ENCODE assay signal across 8 cellular contexts in genomic region chr9:105881654-105882349, GRCh38.
DNase-seq lines count a peak whose midpoint lies in the region; ATAC-seq and TF ChIP-seq lines count a peak whose summit lies in the region.

No MANE protein-coding gene starts in this region.

- DNase-seq in natural killer cell (peak; percentile 40), NCI-H2171 treated with DMSO at 0.1 percent for 48 hours (lab: John Stamatoyannopoulos, UW) (peak; percentile 77)
- no peak for DNase-seq in natural killer cell treated with Interleukin-12 subunit alpha and Interleukin-12 subunit beta and Interleukin-15 and Interleukin-18, amount 100 ng/mL, for 72 hours (ENCODE audit: low spot score)
- DNase-seq in activated CD4-positive, CD25-positive, alpha-beta regulatory T cell treated with anti-CD3 and anti-CD28 coated beads, Interleukin-2, amount 50 U/mL, for 16 hours (ENCODE audit: low read depth, low spot score) = peak; percentile 41
- peak; percentile 17 to 30 for DNase-seq in central memory CD8-positive, alpha-beta T cell (ENCODE audit: low spot score in 2 of 2)
- peak; percentile 10 for DNase-seq in stimulated activated CD8-positive, alpha-beta memory T cell treated with anti-CD3 and anti-CD28 coated beads, Interleukin-12 subunit alpha, Interleukin-12 subunit beta, amount 100 ng/mL, for 4 hours (ENCODE audit: low read depth)

- TF ChIP-seq RAD21 in liver (IDR thresholded peaks at IDR 0.05) = peak; percentile 74 to 84

- H3K36me3 ChIP-seq in liver (ENCODE audit: control insufficient read depth in 4 of 4, insufficient read depth in 3 of 4, low read depth in 1 of 4, low read length in 3 of 4) = no peaks in the 10 kb centered on the region

- intact Hi-C loops in natural killer cell (cut with micrococcal nuclease) = loop anchor here (2.0 kb wide), 1 partner anchor 273 kb away; no protein-coding TSS in a partner anchor

- H3K4me3 Mint-ChIP-seq in natural killer cell = no peak overlapping the region
- H3K4me3 Mint-ChIP-seq in natural killer cell treated with Interleukin-12 subunit alpha and Interleukin-12 subunit beta and Interleukin-15 and Interleukin-18, amount 100 ng/mL, for 72 hours = no peak overlapping the region
- no peak overlapping the region for H3K4me3 Mint-ChIP-seq in central memory CD8-positive, alpha-beta T cell

- H3K27me3 Mint-ChIP-seq in natural killer cell (ENCODE audit: low read depth in 2 of 2) = peaks cover 5 to 26% of the 10 kb centered on the region in 2 donors
- H3K27me3 Mint-ChIP-seq in natural killer cell treated with Interleukin-12 subunit alpha and Interleukin-12 subunit beta and Interleukin-15 and Interleukin-18, amount 100 ng/mL, for 72 hours = peaks cover 10 to 18% of the 10 kb centered on the region in 2 donors
- H3K27me3 Mint-ChIP-seq in central memory CD8-positive, alpha-beta T cell = no peaks in the 10 kb centered on the region

- H3K4me3 ChIP-seq in liver (ENCODE audit: low read depth in 1 of 3, low read length in 3 of 3) = no peak overlapping the region

- TF ChIP-seq CTCF in natural killer cell (IDR thresholded peaks at IDR 0.05) (peak; percentile 92), liver (IDR thresholded peaks at IDR 0.05; ENCODE audit: low read depth, low read length, missing input control) (peak; percentile 88)

- no peaks in the 10 kb centered on the region for H3K9me3 Mint-ChIP-seq in natural killer cell
- H3K9me3 Mint-ChIP-seq in natural killer cell treated with Interleukin-12 subunit alpha and Interleukin-12 subunit beta and Interleukin-15 and Interleukin-18, amount 100 ng/mL, for 72 hours = no peaks in the 10 kb centered on the region
- no peaks in the 10 kb centered on the region for H3K9me3 Mint-ChIP-seq in central memory CD8-positive, alpha-beta T cell

- no peaks in the 10 kb centered on the region for H3K9me3 ChIP-seq in liver (ENCODE audit: control insufficient read depth in 4 of 4, low read length in 3 of 4)

- H3K4me1 ChIP-seq in liver (ENCODE audit: control insufficient read depth in 4 of 4, insufficient read depth in 4 of 4, low read length in 3 of 4) = no peaks in the 10 kb centered on the region

- ATAC-seq in natural killer cell (peak; percentile 46 to 82 (median 64)), HG02938 (IDR thresholded peaks at IDR 0.05; ENCODE audit: unreplicated experiment) (peak; percentile 60)
- ATAC-seq in natural killer cell treated with Interleukin-12 subunit alpha and Interleukin-12 subunit beta and Interleukin-15 and Interleukin-18, amount 100 ng/mL, for 72 hours = no peak
- ATAC-seq in central memory CD8-positive, alpha-beta T cell (replicated peaks; ENCODE audit: extremely low read depth, poor library complexity, severe bottlenecking) = no peak

- H3K27ac ChIP-seq in liver (ENCODE audit: low read depth in 1 of 2, low read length in 2 of 2) = no peak overlapping the region

- no peaks in the 10 kb centered on the region for H3K36me3 Mint-ChIP-seq in natural killer cell
- no peaks in the 10 kb centered on the region for H3K36me3 Mint-ChIP-seq in natural killer cell treated with Interleukin-12 subunit alpha and Interleukin-12 subunit beta and Interleukin-15 and Interleukin-18, amount 100 ng/mL, for 72 hours
- H3K36me3 Mint-ChIP-seq in central memory CD8-positive, alpha-beta T cell (ENCODE audit: insufficient read depth) = no peaks in the 10 kb centered on the region

- H3K4me1 Mint-ChIP-seq in natural killer cell = peaks cover 7 to 13% of the 10 kb centered on the region in 2 donors
- H3K4me1 Mint-ChIP-seq in natural killer cell treated with Interleukin-12 subunit alpha and Interleukin-12 subunit beta and Interleukin-15 and Interleukin-18, amount 100 ng/mL, for 72 hours (ENCODE audit: low read depth in 2 of 2) = peaks cover 13 to 14% of the 10 kb centered on the region in 2 donors
- H3K4me1 Mint-ChIP-seq in central memory CD8-positive, alpha-beta T cell = no peaks in the 10 kb centered on the region

- no peak overlapping the region for H3K27ac Mint-ChIP-seq in natural killer cell
- H3K27ac Mint-ChIP-seq in natural killer cell treated with Interleukin-12 subunit alpha and Interleukin-12 subunit beta and Interleukin-15 and Interleukin-18, amount 100 ng/mL, for 72 hours = no peak overlapping the region
- H3K27ac Mint-ChIP-seq in central memory CD8-positive, alpha-beta T cell (ENCODE audit: low read depth) = no peak overlapping the region

- WGBS in liver = 30% methylated on average over 10 of the region's 10 CpGs

- H3K27me3 ChIP-seq in liver (ENCODE audit: control insufficient read depth in 4 of 4, insufficient read depth in 4 of 4, low read length in 3 of 4) = no peaks in the 10 kb centered on the region

- H3K9ac ChIP-seq in liver (ENCODE audit: low read depth in 1 of 2, low read length in 2 of 2) = no peak overlapping the region

TF ChIP-seq in liver, 16 proteins besides CTCF, POLR2A, EP300 and RAD21:
- TF ChIP-seq ATF3 (IDR thresholded peaks at IDR 0.05) = no peak
- no peak for TF ChIP-seq FOXA1 (IDR thresholded peaks at IDR 0.05)
- no peak for TF ChIP-seq HNF4A (conservative IDR thresholded peaks at IDR 0.05)
- no peak for TF ChIP-seq YY1 (IDR thresholded peaks at IDR 0.05)
- no peak for TF ChIP-seq GABPA (IDR thresholded peaks at IDR 0.05 in 1 of 2, conservative IDR thresholded peaks at IDR 0.05 in 1 of 2)
- no peak for TF ChIP-seq TAF1 (conservative IDR thresholded peaks at IDR 0.05)
- no peak for TF ChIP-seq REST (IDR thresholded peaks at IDR 0.05)
- TF ChIP-seq SP1 (IDR thresholded peaks at IDR 0.05) = no peak
- no peak for TF ChIP-seq JUND (IDR thresholded peaks at IDR 0.05)
- no peak for TF ChIP-seq ZBTB33 (IDR thresholded peaks at IDR 0.05)
- TF ChIP-seq EGR1 (IDR thresholded peaks at IDR 0.05; ENCODE audit: low read depth in 2 of 2) = no peak
- no peak for TF ChIP-seq MAX (IDR thresholded peaks at IDR 0.05)
- no peak for TF ChIP-seq NR2F2 (IDR thresholded peaks at IDR 0.05)
- TF ChIP-seq FOXA2 (IDR thresholded peaks at IDR 0.05) = no peak

Comparison
In these comparisons a context has a peak if more than half of its experiments do, and no peak if none do; other contexts are left out.
1. ATAC-seq: peak in natural killer cell (3 of 3) and HG02938 (single experiment); none in natural killer cell treated with Interleukin-12 subunit alpha and Interleukin-12 subunit beta and Interleukin-15 and Interleukin-18, amount 100 ng/mL, for 72 hours (0 of 2) and central memory CD8-positive, alpha-beta T cell (single experiment).